ENCODE assay signal across 10 cellular contexts in the genomic region with DNA sequence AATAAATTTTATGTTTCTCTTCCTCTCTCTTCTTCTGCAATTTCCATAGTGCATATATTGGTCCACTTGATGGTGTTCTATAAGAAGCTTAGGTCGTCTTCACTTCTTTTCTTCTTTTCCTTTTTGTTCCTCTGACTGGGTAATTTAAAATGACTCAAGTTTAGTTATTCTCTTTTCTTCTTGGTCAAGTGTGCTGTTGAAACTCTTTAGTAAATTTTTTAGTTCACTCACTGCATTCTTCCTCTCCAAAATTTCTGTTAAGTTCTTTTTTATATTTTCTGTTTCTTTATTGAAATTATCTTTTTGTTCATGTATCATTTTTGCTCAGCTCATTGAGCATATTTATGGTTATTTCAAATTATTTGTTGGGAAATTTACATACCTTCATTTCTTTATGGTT. TPM values are rescaled to one million over a fixed set of nuclear protein-coding genes. Genes with fewer than 3 reads are reported as not detected.
"Had no signal": no experiment of that assay in that cellular context is flagged by ENCODE, and none has a peak within 500 bp of the region (broad histone marks: within the 10 kb centered on the region; RNA-seq: fewer than 3 reads in every experiment).

No MANE protein-coding gene starts in this region.

- DNase-seq: GM23248, GOT3, H7, KG1 had no signal

- ATAC-seq: HCT116 had no signal

- FAIRE-seq: HTR-8/SVneo had no signal

- H3K36me3 ChIP-seq: HAP-1 had no signal

- H3K9me3 ChIP-seq: HAP-1 had no signal

- H3K4me1 ChIP-seq: HAP-1 had no signal

- H3K4me3 ChIP-seq: GM23248, HAP-1 had no signal

- H3K27ac ChIP-seq: GM23248 had no signal

- H3K9ac ChIP-seq: GM23248 had no signal

- H2AFZ ChIP-seq: GM23248 had no signal

RNA-seq across cellular contexts. Expression of a gene that starts 32.7 kb away (rescaled TPM):
- total RNA-seq: GM23248, H4, H7, HT-29 had no signal
- polyA plus RNA-seq: GM23248, IgD-negative memory B cell had no signal
